Comparison of ENCODE assay signal across 1 cellular context in genomic region chr2:60735496-60736250, GRCh38.
TF ChIP-seq lines count a peak whose summit lies in the region.

No MANE protein-coding gene starts in this region.

TF ChIP-seq in GM23338, 12 proteins besides CTCF, POLR2A, EP300 and RAD21:
- TF ChIP-seq ZNF462 (CRISPR knock-in tag; IDR thresholded peaks at IDR 0.05) (no peak), ETS1 (IDR thresholded peaks at IDR 0.05) (no peak), EZH2 (IDR thresholded peaks at IDR 0.05; ENCODE audit: low read depth, unreplicated experiment) (no peak), STAT1 (IDR thresholded peaks at IDR 0.05; ENCODE audit: unreplicated experiment) (no peak), ZNF114 (CRISPR knock-in tag; IDR thresholded peaks at IDR 0.05) (no peak)
